Comparison of ENCODE assay signal across 8 cellular contexts in the genomic region with DNA sequence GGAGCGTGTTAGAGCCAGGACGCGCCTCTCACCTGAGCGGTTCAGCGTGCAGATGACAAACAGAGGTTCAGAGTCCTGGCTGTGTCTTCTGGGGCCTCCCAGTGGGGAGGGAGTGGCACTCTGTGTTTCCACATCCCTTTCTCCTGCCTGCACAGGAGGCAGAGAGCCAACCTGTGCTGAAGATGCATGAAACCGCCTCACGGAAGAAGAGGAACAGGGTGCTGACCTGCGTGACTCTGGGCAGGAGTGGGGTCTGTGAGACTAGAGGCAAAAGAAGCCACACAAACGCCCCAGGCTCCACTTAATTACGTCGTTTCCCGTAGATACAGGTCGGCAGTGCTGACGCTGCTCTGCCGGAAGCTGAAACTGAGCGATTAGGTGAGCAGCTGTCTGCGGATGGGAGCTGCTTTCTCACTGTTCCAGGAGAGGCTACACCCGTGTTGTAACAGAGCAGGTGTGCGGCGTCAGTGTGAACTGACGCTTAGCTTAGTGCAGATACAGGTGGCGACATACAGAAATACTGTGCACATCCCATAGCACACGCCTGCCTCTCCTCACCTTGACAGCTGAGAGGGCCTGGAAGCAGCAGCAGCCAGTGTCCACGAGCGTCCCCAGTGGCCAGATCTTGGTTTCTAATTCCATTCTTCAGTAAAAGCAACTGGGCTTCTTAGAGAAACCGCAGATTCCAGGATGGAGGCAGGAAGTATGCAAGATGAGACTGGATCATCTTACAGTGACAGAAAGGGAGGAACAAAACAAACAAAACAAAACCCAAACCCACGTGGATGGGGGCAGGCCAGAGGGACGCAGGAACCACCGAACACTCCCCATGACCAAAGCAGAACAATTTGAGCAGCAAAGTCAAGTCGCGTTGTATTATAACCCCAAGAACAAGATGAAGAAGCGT. TPM values are rescaled to one million over a fixed set of nuclear protein-coding genes. Genes with fewer than 3 reads are reported as not detected.
DNase-seq lines count a peak whose midpoint lies in the region; ATAC-seq and TF ChIP-seq lines count a peak whose summit lies in the region.

No MANE protein-coding gene starts in this region.

- H3K27me3 ChIP-seq in hepatocyte (no peaks in the 10 kb centered on the region), tibial nerve (peaks cover 0 to 33% of the 10 kb centered on the region in 2 donors)

- no peaks in the 10 kb centered on the region for H3K79me2 ChIP-seq in hepatocyte

- peak overlapping the region; percentile 72 for H3K27ac ChIP-seq in hepatocyte
- no peak overlapping the region for H3K27ac ChIP-seq in tibial nerve

- ATAC-seq in WTC11 (peak; percentile 83), GM21423 (IDR thresholded peaks at IDR 0.05; ENCODE audit: unreplicated experiment) (no peak), GM21723 (IDR thresholded peaks at IDR 0.05; ENCODE audit: unreplicated experiment) (no peak)

- H3K36me3 ChIP-seq in hepatocyte (replicated peaks; ENCODE audit: insufficient read depth, low read depth) (no peaks in the 10 kb centered on the region), tibial nerve (no peaks in the 10 kb centered on the region)

- TF ChIP-seq CTCF in WTC11 (IDR thresholded peaks at IDR 0.05), result no peak
- TF ChIP-seq CTCF in hepatocyte (IDR thresholded peaks at IDR 0.05; ENCODE audit: poor library complexity), result peak; percentile 65
- peak in 3 of 5 experiments; percentile 10 to 28 (median 26) for TF ChIP-seq CTCF in tibial nerve (IDR thresholded peaks at IDR 0.05)

- no peak overlapping the region for H3K4me3 Mint-ChIP-seq in WTC11

- peak overlapping the region; percentile 86; the same call in 1 of the 2 replicates for H3K27ac Mint-ChIP-seq in WTC11

- 56% methylated on average over 32 of the region's 32 CpGs for WGBS in hepatocyte (ENCODE audit: low lambda C conversion rate, missing lambda C conversion rate)
- WGBS in tibial nerve, 2 donors, result 58 to 73% methylated on average over 32 of the region's 32 CpGs

- no peaks in the 10 kb centered on the region for H4K20me1 ChIP-seq in hepatocyte (ENCODE audit: insufficient read depth, poor library complexity, severe bottlenecking)

- peak overlapping the region; percentile 62 for H3K4me2 ChIP-seq in hepatocyte

- H3K4me3 ChIP-seq in hepatocyte (no peak overlapping the region), tibial nerve (no peak overlapping the region)

- H3K4me1 ChIP-seq in hepatocyte (ENCODE audit: insufficient read depth) (peaks cover 20% of the 10 kb centered on the region), tibial nerve (peaks cover 0 to 11% (median 4%) of the 10 kb centered on the region in 4 donors)

- CTCF ChIA-PET in WTC11 (lab: Charles Lee), result interaction anchor here (0.5 to 3.6 kb wide), 29 partner anchors 8 to 515 kb away, joined by 3 to 18 read pairs (median 4); no protein-coding TSS in a partner anchor

- no peak overlapping the region for H2AFZ ChIP-seq in hepatocyte

- H3K36me3 Mint-ChIP-seq in WTC11, result peaks cover 13% of the 10 kb centered on the region

- TF ChIP-seq EP300 in tibial nerve (IDR thresholded peaks at IDR 0.05), result no peak

- TF ChIP-seq POLR2A in tibial nerve (IDR thresholded peaks at IDR 0.05), result no peak

- H3K9me3 Mint-ChIP-seq in WTC11, result peaks cover 16% of the 10 kb centered on the region

- H3K4me1 Mint-ChIP-seq in WTC11, result peaks cover 22% of the 10 kb centered on the region

- DNase-seq in GM19240 (ENCODE audit: insufficient read length, low spot score) (peak; percentile 58), NCI-H187 (lab: John Stamatoyannopoulos, UW) (peak; percentile 93 to 95), WTC11 (ENCODE audit: low spot score) (peak; percentile 50), hepatocyte (ENCODE audit: low spot score) (peak; percentile 81), tibial nerve (ENCODE audit: low spot score in 2 of 2) (no peak), SIG-M5 (lab: John Stamatoyannopoulos, UW) (no peak)

- no peaks in the 10 kb centered on the region for H3K27me3 Mint-ChIP-seq in WTC11 (ENCODE audit: low read depth)

- POLR2A ChIA-PET in WTC11 (lab: Charles Lee), result no interaction called here

- H3K9me3 ChIP-seq in hepatocyte (ENCODE audit: low read depth), result no peaks in the 10 kb centered on the region
- peaks cover 0 to 17% (median 0%) of the 10 kb centered on the region in 4 donors for H3K9me3 ChIP-seq in tibial nerve

- H3K9me2 ChIP-seq in hepatocyte (replicated peaks; ENCODE audit: insufficient read depth), result no peaks in the 10 kb centered on the region

TF ChIP-seq in WTC11, 78 proteins besides CTCF, POLR2A, EP300 and RAD21 (continues in another document):
- no peak for TF ChIP-seq ARID4B (CRISPR knock-in tag; IDR thresholded peaks at IDR 0.05; ENCODE audit: borderline replicate concordance)
- TF ChIP-seq, protein P1, sequence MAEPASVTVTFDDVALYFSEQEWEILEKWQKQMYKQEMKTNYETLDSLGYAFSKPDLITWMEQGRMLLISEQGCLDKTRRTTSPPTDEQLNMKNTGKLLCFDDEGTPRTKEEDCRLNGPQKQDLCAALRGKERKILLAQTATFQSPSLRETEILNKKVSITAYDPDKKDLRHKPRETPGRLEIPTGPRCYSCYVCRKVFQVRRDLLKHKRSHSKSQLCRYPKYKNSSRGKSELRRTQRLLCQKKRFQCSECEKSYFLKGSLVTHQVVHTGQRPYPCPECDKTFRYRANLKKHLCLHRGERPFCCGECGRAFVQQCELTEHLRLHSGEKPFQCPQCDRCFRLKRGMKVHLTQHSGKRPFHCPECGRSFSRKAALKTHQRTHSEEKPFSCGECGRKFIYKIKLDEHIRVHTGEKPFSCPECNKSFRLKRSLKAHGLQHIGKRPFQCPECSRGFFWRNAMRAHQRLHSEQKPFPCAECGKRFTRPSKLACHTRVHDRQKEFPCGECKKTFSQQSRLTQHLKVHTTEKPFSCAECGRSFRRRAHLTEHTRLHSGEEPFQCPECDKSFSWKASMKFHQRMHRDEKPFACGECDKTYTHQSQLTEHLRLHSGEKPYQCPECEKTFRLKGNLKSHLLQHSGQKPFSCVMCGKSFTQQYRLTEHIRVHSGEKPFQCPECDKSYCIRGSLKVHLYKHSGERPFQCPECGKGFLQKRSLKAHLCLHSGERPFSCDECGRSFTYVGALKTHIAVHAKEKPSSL (CRISPR knock-in tag; conservative IDR thresholded peaks at IDR 0.05), result no peak
- no peak for TF ChIP-seq TP53 (CRISPR knock-in tag; IDR thresholded peaks at IDR 0.05)
- TF ChIP-seq, protein P2, sequence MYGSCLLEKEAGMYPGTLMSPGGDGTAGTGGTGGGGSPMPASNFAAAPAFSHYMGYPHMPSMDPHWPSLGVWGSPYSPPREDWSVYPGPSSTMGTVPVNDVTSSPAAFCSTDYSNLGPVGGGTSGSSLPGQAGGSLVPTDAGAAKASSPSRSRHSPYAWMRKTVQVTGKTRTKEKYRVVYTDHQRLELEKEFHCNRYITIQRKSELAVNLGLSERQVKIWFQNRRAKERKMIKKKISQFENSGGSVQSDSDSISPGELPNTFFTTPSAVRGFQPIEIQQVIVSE (CRISPR knock-in tag; IDR thresholded peaks at IDR 0.05; ENCODE audit: borderline replicate concordance), result no peak
- TF ChIP-seq SOX15 (CRISPR knock-in tag; IDR thresholded peaks at IDR 0.05), result no peak
- no peak for TF ChIP-seq USF2 (CRISPR knock-in tag; IDR thresholded peaks at IDR 0.05)
- TF ChIP-seq NR2C2 (CRISPR knock-in tag; IDR thresholded peaks at IDR 0.05), result no peak

RNA-seq across cellular contexts. Expression of gene MCF2L, which starts 37.7 kb away (rescaled TPM):
- 34.8 to 35.4 TPM (median 34.9 TPM) in 3 replicates for total RNA-seq in WTC11 (2021)
- total RNA-seq in hepatocyte, result 16.7 and 22.4 TPM in 2 replicates
- 11.1 and 13.5 TPM in 2 replicates for polyA plus RNA-seq in hepatocyte
- 10 to 100 TPM; 30.1 to 82.6 (median 45.3) TPM for total RNA-seq in tibial nerve

Comparison
In these comparisons a context has a peak if more than half of its experiments do, and no peak if none do; other contexts are left out.
1. DNase-seq: peak in GM19240 (single experiment), NCI-H187 (2 of 2), WTC11 (single experiment) and hepatocyte (single experiment); none in tibial nerve (0 of 2) and SIG-M5 (single experiment).